19 cellular contexts compared by ENCODE assay signal in genomic region chr14:77979171-77979570, GRCh38.
"Had no signal": no experiment of that assay in that cellular context is flagged by ENCODE, and none has a peak within 500 bp of the region (broad histone marks: within the 10 kb centered on the region; RNA-seq: fewer than 3 reads in every experiment).

No MANE protein-coding gene starts in this region.

- H3K36me3 Mint-ChIP-seq: activated CD4-positive, alpha-beta memory T cell treated with anti-CD3 and anti-CD28 coated beads for 36 hours; activated naive CD8-positive, alpha-beta T cell treated with anti-CD3 and anti-CD28 coated beads for 36 hours; naive thymus-derived CD8-positive, alpha-beta T cell; stimulated activated effector memory CD8-positive, alpha-beta T cell treated with anti-CD3 and anti-CD28 coated beads, Interleukin-12 subunit alpha, Interleukin-12 subunit beta, amount 100 ng/mL, for 72 hours; T-cell had no signal

- H3K4me3 ChIP-seq: cardiac muscle cell, left ventricle myocardium inferior, smooth muscle cell, thyroid gland had no signal

- H3K4me3 Mint-ChIP-seq: activated B cell treated with CpG ODN at 0.5 μM for 24 hours; activated CD4-positive, alpha-beta memory T cell treated with anti-CD3 and anti-CD28 coated beads for 36 hours; activated naive CD8-positive, alpha-beta T cell treated with anti-CD3 and anti-CD28 coated beads for 36 hours; memory B cell; stimulated activated effector memory CD8-positive, alpha-beta T cell treated with anti-CD3 and anti-CD28 coated beads, Interleukin-12 subunit alpha, Interleukin-12 subunit beta, amount 100 ng/mL, for 72 hours had no signal

- H3K27ac ChIP-seq: cardiac muscle cell, left ventricle myocardium inferior had no signal

- H3K4me1 Mint-ChIP-seq: activated naive CD8-positive, alpha-beta T cell treated with anti-CD3 and anti-CD28 coated beads for 36 hours had no signal

- H3K9me3 ChIP-seq: left ventricle myocardium inferior, thyroid gland had no signal

- DNase-seq: activated B cell treated with CpG ODN at 0.5 μM for 24 hours; activated CD4-positive, alpha-beta memory T cell treated with anti-CD3 and anti-CD28 coated beads for 36 hours; activated CD4-positive, alpha-beta T cell treated with anti-CD3 and anti-CD28 coated beads for 4 hours; activated naive CD4-positive, alpha-beta T cell; activated T-cell treated with anti-CD3 and anti-CD28 coated beads for 4 hours; amniotic stem cell; foreskin melanocyte; kidney; left ventricle myocardium inferior; naive thymus-derived CD8-positive, alpha-beta T cell; stimulated activated CD4-positive, alpha-beta T cell treated with anti-CD3 and anti-CD28 coated beads, Interleukin-4, amount 100 ng/mL, for 24 hours; T-cell; thyroid gland had no signal

- H3K36me3 ChIP-seq: cardiac muscle cell, left ventricle myocardium inferior, thyroid gland had no signal

- H3K27ac Mint-ChIP-seq: activated B cell treated with CpG ODN at 0.5 μM for 24 hours; activated CD4-positive, alpha-beta memory T cell treated with anti-CD3 and anti-CD28 coated beads for 36 hours; activated naive CD8-positive, alpha-beta T cell treated with anti-CD3 and anti-CD28 coated beads for 36 hours; memory B cell; stimulated activated effector memory CD8-positive, alpha-beta T cell treated with anti-CD3 and anti-CD28 coated beads, Interleukin-12 subunit alpha, Interleukin-12 subunit beta, amount 100 ng/mL, for 72 hours; T-cell had no signal

- ATAC-seq: naive thymus-derived CD8-positive, alpha-beta T cell; SK-N-SH treated with all-trans-retinoic acid at 6 μM for 48 hours; stimulated activated effector memory CD8-positive, alpha-beta T cell treated with anti-CD3 and anti-CD28 coated beads, Interleukin-12 subunit alpha, Interleukin-12 subunit beta, amount 100 ng/mL, for 72 hours; T-cell had no signal

- H3K27me3 ChIP-seq: thyroid gland had no signal

- H3K9me3 Mint-ChIP-seq: activated B cell treated with CpG ODN at 0.5 μM for 24 hours; activated CD4-positive, alpha-beta memory T cell treated with anti-CD3 and anti-CD28 coated beads for 36 hours; activated naive CD8-positive, alpha-beta T cell treated with anti-CD3 and anti-CD28 coated beads for 36 hours; memory B cell; stimulated activated effector memory CD8-positive, alpha-beta T cell treated with anti-CD3 and anti-CD28 coated beads, Interleukin-12 subunit alpha, Interleukin-12 subunit beta, amount 100 ng/mL, for 72 hours; T-cell had no signal
